In the genomic region with DNA sequence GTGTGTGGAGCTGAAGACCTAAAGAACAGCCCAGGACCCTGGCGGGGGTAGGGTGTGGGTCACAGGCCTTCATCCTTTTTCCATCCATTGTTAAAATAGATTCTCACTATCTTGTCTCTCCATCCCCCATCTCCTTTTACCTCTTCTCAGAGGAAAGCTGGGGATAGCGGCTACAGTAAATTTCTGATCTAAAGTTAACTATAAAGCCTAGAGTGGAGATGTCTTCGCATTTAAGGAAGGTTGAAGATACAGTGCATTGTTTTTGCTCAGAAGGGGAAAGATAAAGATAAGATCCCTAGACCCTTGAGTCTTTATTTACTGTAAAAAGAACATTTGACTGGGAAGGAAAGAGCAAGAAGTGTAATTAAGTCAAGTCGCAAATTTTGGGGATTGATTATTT, we compare ENCODE assay signal across 18 cellular contexts. TPM values are rescaled to one million over a fixed set of nuclear protein-coding genes. Genes with fewer than 3 reads are reported as not detected.
DNase-seq lines count a peak whose midpoint lies in the region; ATAC-seq and TF ChIP-seq lines count a peak whose summit lies in the region.
"Had no signal": no experiment of that assay in that cellular context is flagged by ENCODE, and none has a peak within 500 bp of the region (broad histone marks: within the 10 kb centered on the region; RNA-seq: fewer than 3 reads in every experiment).

No MANE protein-coding gene starts in this region.

- no peak overlapping the region for H3K4me3 Mint-ChIP-seq in activated CD4-positive, alpha-beta T cell treated with anti-CD3 and anti-CD28 coated beads, Interleukin-2, amount 10 ng/mL, durations not matched to agents 7 days and 5 days
- no peak overlapping the region for H3K4me3 Mint-ChIP-seq in activated T-helper 1 cell treated with anti-CD3 and anti-CD28 coated beads, Interleukin-12 subunit alpha, Interleukin-12 subunit beta, Interleukin-2, Interleukin-4 antibody, amounts not matched to agents 30 ng/mL and 10 ng/mL and 1 ng/mL, durations not matched to agents 14 hours and 24 hours and 36 hours
- H3K4me3 Mint-ChIP-seq: HFFc6 had no signal

- no peaks in the 10 kb centered on the region for H3K9me3 ChIP-seq in left lung
- H3K9me3 ChIP-seq: Caco-2, SK-N-SH had no signal

- H3K36me3 Mint-ChIP-seq in activated CD4-positive, alpha-beta T cell treated with anti-CD3 and anti-CD28 coated beads, Interleukin-2, amount 10 ng/mL, durations not matched to agents 7 days and 5 days (ENCODE audit: low read depth), result no peaks in the 10 kb centered on the region
- no peaks in the 10 kb centered on the region for H3K36me3 Mint-ChIP-seq in activated T-helper 1 cell treated with anti-CD3 and anti-CD28 coated beads, Interleukin-12 subunit alpha, Interleukin-12 subunit beta, Interleukin-2, Interleukin-4 antibody, amounts not matched to agents 30 ng/mL and 10 ng/mL and 1 ng/mL, durations not matched to agents 14 hours and 24 hours and 36 hours (ENCODE audit: low read depth)

- intact Hi-C loops in activated T-helper 1 cell treated with anti-CD3 and anti-CD28 coated beads, Interleukin-12 subunit alpha, Interleukin-12 subunit beta, Interleukin-2, Interleukin-4 antibody, amounts not matched to agents 30 ng/mL and 10 ng/mL and 1 ng/mL, durations not matched to agents 14 hours and 24 hours and 36 hours (cut with micrococcal nuclease), result loop anchor here (2.0 to 10.0 kb wide), 4 partner anchors 869 to 1473 kb away; a partner anchor contains a TSS
- intact Hi-C loops in lower leg skin (cut with DNase I; ENCODE audit: low total_unique reads) (no loop called here), left lung (cut with DNase I) (no loop called here)

- H4K5ac ChIP-seq in mesendoderm (ENCODE audit: low read length), result no peak overlapping the region

- peaks cover 60% of the 10 kb centered on the region for H3K27me3 ChIP-seq in mesendoderm (ENCODE audit: insufficient read depth, low read length, poor library complexity)
- peaks cover 85 to 99% of the 10 kb centered on the region in 2 donors for H3K27me3 ChIP-seq in left lung

- no peak overlapping the region for H3K4ac ChIP-seq in mesendoderm (ENCODE audit: low read depth, low read length)

- no peak overlapping the region for H2AK5ac ChIP-seq in mesendoderm (ENCODE audit: low read length)

- H3K4me3 ChIP-seq in mesendoderm (ENCODE audit: low read length), result no peak overlapping the region
- H3K4me3 ChIP-seq in lower leg skin (ENCODE audit: low read depth, poor library complexity, severe bottlenecking), result no peak overlapping the region
- no peak overlapping the region for H3K4me3 ChIP-seq in left lung
- H3K4me3 ChIP-seq: PC-9 had no signal

- no peak overlapping the region for H2BK5ac ChIP-seq in mesendoderm (ENCODE audit: low read length)

- H3K4me1 ChIP-seq in mesendoderm (ENCODE audit: control insufficient read depth, low read depth, low read length), result peaks cover 13% of the 10 kb centered on the region
- peaks cover 0 to 6% of the 10 kb centered on the region in 2 donors for H3K4me1 ChIP-seq in left lung

- no peak for TF ChIP-seq POLR2A in lower leg skin (IDR thresholded peaks at IDR 0.05)

- CTCF ChIA-PET in activated CD4-positive, alpha-beta T cell treated with anti-CD3 and anti-CD28 coated beads, Interleukin-2, amount 10 ng/mL, durations not matched to agents 7 days and 5 days (lab: Charles Lee), result no interaction called here

- no peak for DNase-seq in activated CD4-positive, alpha-beta T cell treated with anti-CD3 and anti-CD28 coated beads, Interleukin-2, amount 10 ng/mL, durations not matched to agents 7 days and 5 days
- DNase-seq in activated CD4-positive, alpha-beta T cell treated with anti-CD3 and anti-CD28 coated beads for 4 hours, result no peak
- DNase-seq in activated T-helper 1 cell treated with anti-CD3 and anti-CD28 coated beads, Interleukin-12 subunit alpha, Interleukin-12 subunit beta, Interleukin-2, Interleukin-4 antibody, amounts not matched to agents 30 ng/mL and 10 ng/mL and 1 ng/mL, durations not matched to agents 14 hours and 24 hours and 36 hours (ENCODE audit: low spot score), result no peak
- DNase-seq in mesendoderm, result peak; percentile 73
- no peak for DNase-seq in NCI-H1436 (lab: John Stamatoyannopoulos, UW)
- no peak for DNase-seq in lower leg skin (ENCODE audit: low spot score in 2 of 2)
- DNase-seq in NCI-H510A treated with DMSO at 0.1 percent for 48 hours (lab: John Stamatoyannopoulos, UW), result no peak
- no peak for DNase-seq in left lung
- DNase-seq: Caco-2, GOT3, HFFc6, KG1, NCI-H1694 treated with DMSO at 0.1 percent for 48 hours, PC-9, SK-N-SH had no signal

- no peak overlapping the region for H2BK15ac ChIP-seq in mesendoderm (replicated peaks; ENCODE audit: low read depth)

- H3K36me3 ChIP-seq in mesendoderm (ENCODE audit: control insufficient read depth, insufficient read depth, low read length) (no peaks in the 10 kb centered on the region), left lung (no peaks in the 10 kb centered on the region)

- TF ChIP-seq CTCF in lower leg skin (IDR thresholded peaks at IDR 0.05) (no peak), left lung (IDR thresholded peaks at IDR 0.05) (no peak)

- no CpG with 5 or more reads among the region's 4 CpGs for WGBS in mesendoderm (ENCODE audit: extremely low coverage, insufficient coverage, low lambda C conversion rate)
- 43% methylated on average over 4 of the region's 4 CpGs for WGBS in lower leg skin, 2 donors

- H2BK120ac ChIP-seq in mesendoderm (ENCODE audit: low read depth, low read length), result no peak overlapping the region

- POLR2A ChIA-PET in activated CD4-positive, alpha-beta T cell treated with anti-CD3 and anti-CD28 coated beads, Interleukin-2, amount 10 ng/mL, durations not matched to agents 7 days and 5 days (lab: Charles Lee), result no interaction called here

- H3K18ac ChIP-seq in mesendoderm (ENCODE audit: low read length), result no peak overlapping the region

- peak overlapping the region; percentile 14 for H3K27ac Mint-ChIP-seq in activated CD4-positive, alpha-beta T cell treated with anti-CD3 and anti-CD28 coated beads, Interleukin-2, amount 10 ng/mL, durations not matched to agents 7 days and 5 days
- peak overlapping the region; percentile 84 for H3K27ac Mint-ChIP-seq in activated T-helper 1 cell treated with anti-CD3 and anti-CD28 coated beads, Interleukin-12 subunit alpha, Interleukin-12 subunit beta, Interleukin-2, Interleukin-4 antibody, amounts not matched to agents 30 ng/mL and 10 ng/mL and 1 ng/mL, durations not matched to agents 14 hours and 24 hours and 36 hours
- H3K27ac Mint-ChIP-seq: CD14-positive monocyte, HFFc6 had no signal

- ATAC-seq in left lung, result no peak

- H3K4me2 ChIP-seq in mesendoderm (ENCODE audit: low read length), result no peak overlapping the region
- H3K4me2 ChIP-seq: PC-9, SK-N-SH had no signal

- H3K79me1 ChIP-seq in mesendoderm (ENCODE audit: low read length), result no peaks in the 10 kb centered on the region

- no peaks in the 10 kb centered on the region for H3K79me2 ChIP-seq in mesendoderm (ENCODE audit: control insufficient read depth, insufficient read depth, low read length)

- peak overlapping the region; percentile 70 for H3K27ac ChIP-seq in mesendoderm (ENCODE audit: low read depth, low read length)
- H3K27ac ChIP-seq in left lung, result peak overlapping the region in 1 of 2 donors; percentile 82
- H3K27ac ChIP-seq: HL-60, PC-9 had no signal

- no peak overlapping the region for H3K56ac ChIP-seq in mesendoderm (ENCODE audit: low read length)

- H3K27me3 Mint-ChIP-seq in activated CD4-positive, alpha-beta T cell treated with anti-CD3 and anti-CD28 coated beads, Interleukin-2, amount 10 ng/mL, durations not matched to agents 7 days and 5 days, result peaks cover 81% of the 10 kb centered on the region
- peaks cover 71% of the 10 kb centered on the region for H3K27me3 Mint-ChIP-seq in activated T-helper 1 cell treated with anti-CD3 and anti-CD28 coated beads, Interleukin-12 subunit alpha, Interleukin-12 subunit beta, Interleukin-2, Interleukin-4 antibody, amounts not matched to agents 30 ng/mL and 10 ng/mL and 1 ng/mL, durations not matched to agents 14 hours and 24 hours and 36 hours (ENCODE audit: insufficient read depth)

- no peak overlapping the region for H3K23ac ChIP-seq in mesendoderm (ENCODE audit: low read length)

- H4K8ac ChIP-seq in mesendoderm (ENCODE audit: low read depth, low read length), result no peak overlapping the region

- peaks cover 8% of the 10 kb centered on the region for H3K4me1 Mint-ChIP-seq in activated CD4-positive, alpha-beta T cell treated with anti-CD3 and anti-CD28 coated beads, Interleukin-2, amount 10 ng/mL, durations not matched to agents 7 days and 5 days
- no peaks in the 10 kb centered on the region for H3K4me1 Mint-ChIP-seq in activated T-helper 1 cell treated with anti-CD3 and anti-CD28 coated beads, Interleukin-12 subunit alpha, Interleukin-12 subunit beta, Interleukin-2, Interleukin-4 antibody, amounts not matched to agents 30 ng/mL and 10 ng/mL and 1 ng/mL, durations not matched to agents 14 hours and 24 hours and 36 hours (ENCODE audit: low read depth)

- no peaks in the 10 kb centered on the region for H3K9me3 Mint-ChIP-seq in activated CD4-positive, alpha-beta T cell treated with anti-CD3 and anti-CD28 coated beads, Interleukin-2, amount 10 ng/mL, durations not matched to agents 7 days and 5 days
- H3K9me3 Mint-ChIP-seq in activated T-helper 1 cell treated with anti-CD3 and anti-CD28 coated beads, Interleukin-12 subunit alpha, Interleukin-12 subunit beta, Interleukin-2, Interleukin-4 antibody, amounts not matched to agents 30 ng/mL and 10 ng/mL and 1 ng/mL, durations not matched to agents 14 hours and 24 hours and 36 hours, result no peaks in the 10 kb centered on the region

- H3K9ac ChIP-seq in mesendoderm (ENCODE audit: low read length), result no peak overlapping the region
- H3K9ac ChIP-seq: SK-N-SH had no signal

RNA-seq across cellular contexts. Expression of a gene that starts 8.6 kb away (rescaled TPM):
- total RNA-seq in activated CD4-positive, alpha-beta T cell treated with anti-CD3 and anti-CD28 coated beads, Interleukin-2, amount 10 ng/mL, durations not matched to agents 7 days and 5 days, result not detected
- not detected in 2 replicates for total RNA-seq in activated T-helper 1 cell treated with anti-CD3 and anti-CD28 coated beads, Interleukin-12 subunit alpha, Interleukin-12 subunit beta, Interleukin-2, Interleukin-4 antibody, amounts not matched to agents 30 ng/mL and 10 ng/mL and 1 ng/mL, durations not matched to agents 14 hours and 24 hours and 36 hours
- 5.9 TPM for polyA plus RNA-seq in mesendoderm (2013, experiment 1 of 2)
- polyA plus RNA-seq in mesendoderm (2013, experiment 2 of 2), result 5.6 TPM
- total RNA-seq in lower leg skin (not detected), left lung (10 to 100 TPM; 24.0 to 39.8 TPM)
- total RNA-seq: G401, HFFc6, PC-9 had no signal
- polyA plus RNA-seq: CD14-positive monocyte, SK-N-SH had no signal

Comparison
In these comparisons a context has a peak if more than half of its experiments do, and no peak if none do; other contexts are left out.
1. RNA of a gene that starts 8.6 kb away (total RNA-seq): 24.0 to 39.8 TPM in left lung; not detected in activated CD4-positive, alpha-beta T cell treated with anti-CD3 and anti-CD28 coated beads, Interleukin-2, amount 10 ng/mL, durations not matched to agents 7 days and 5 days, not detected in activated T-helper 1 cell treated with anti-CD3 and anti-CD28 coated beads, Interleukin-12 subunit alpha, Interleukin-12 subunit beta, Interleukin-2, Interleukin-4 antibody, amounts not matched to agents 30 ng/mL and 10 ng/mL and 1 ng/mL, durations not matched to agents 14 hours and 24 hours and 36 hours and not detected in lower leg skin; every median in the first group is over 10 times any median in the second.